ENCODE assay signal across 8 cellular contexts in the genomic region with DNA sequence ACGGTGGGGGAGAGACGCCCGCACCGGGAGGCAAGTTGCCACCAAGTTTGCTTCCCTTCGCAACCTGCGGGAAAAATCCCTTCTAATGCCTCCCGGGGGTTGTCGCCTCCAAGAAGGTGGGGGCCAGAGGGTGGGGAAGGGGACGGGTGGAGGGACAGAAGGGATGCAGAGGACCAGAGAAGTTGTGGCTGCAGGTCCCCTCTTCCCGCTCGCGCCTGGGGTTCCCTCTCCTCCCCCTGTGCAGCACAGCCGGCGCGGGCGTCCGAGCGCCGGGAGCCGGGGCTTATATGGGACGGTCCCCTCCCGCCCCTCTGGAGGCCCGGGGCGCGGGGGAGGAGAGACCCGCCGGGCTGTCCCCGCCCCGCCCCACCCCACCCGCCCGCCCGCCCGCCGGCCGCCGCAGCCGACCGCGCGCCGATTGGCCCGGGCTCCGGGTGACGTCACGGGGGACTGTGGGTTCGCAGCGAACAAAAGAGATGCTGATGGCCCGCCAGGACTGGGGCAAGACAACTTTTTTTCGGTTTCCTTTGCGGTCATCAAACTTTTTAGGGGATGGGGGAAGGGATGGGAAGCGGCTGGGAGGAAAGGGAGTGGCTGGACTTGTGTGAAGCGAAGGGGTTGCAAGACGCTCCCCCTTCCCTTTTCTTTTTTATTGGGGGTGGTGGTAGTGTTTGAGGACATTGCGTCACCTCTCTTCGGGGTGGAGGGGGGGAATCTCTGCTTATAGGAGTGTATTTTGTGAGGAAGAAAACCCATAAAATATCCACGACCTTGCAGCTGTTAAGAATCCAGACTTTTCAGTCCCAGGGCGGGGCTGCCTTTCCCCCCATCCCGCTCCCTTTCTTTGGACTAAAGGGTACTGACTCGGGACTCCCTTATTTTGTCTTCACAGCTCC. TPM values are rescaled to one million over a fixed set of nuclear protein-coding genes. Genes with fewer than 3 reads are reported as not detected.
DNase-seq lines count a peak whose midpoint lies in the region; ATAC-seq and TF ChIP-seq lines count a peak whose summit lies in the region.

Gene FN1 (minus strand): TSS at position 260 of the 896 bp plus-strand sequence. CDS start 266 bp downstream, outside the sequence.

- peaks cover 62% of the 10 kb centered on the region for H3K4me1 ChIP-seq in RWPE2 (ENCODE audit: insufficient read depth, poor library complexity, severe bottlenecking)

- H3K9me3 Mint-ChIP-seq in activated naive CD8-positive, alpha-beta T cell (ENCODE audit: low read depth), result no peaks in the 10 kb centered on the region

- DNase-seq in Ammon's horn (ENCODE audit: low spot score), result peak; percentile 74
- DNase-seq in GM19240 (ENCODE audit: insufficient read length, low spot score), result peak; percentile 43
- peak; percentile 94 for DNase-seq in RWPE2 (ENCODE audit: low spot score)
- DNase-seq in glomerular endothelial cell (ENCODE audit: extremely low read depth, low read depth, low spot score), result peak; percentile 87
- DNase-seq in nucleus accumbens (lab: John Stamatoyannopoulos, UW), result peak in 52 of 56 donors; percentile 22 to 87 (median 65)
- DNase-seq in superior temporal gyrus (ENCODE audit: extremely low spot score), result peak; percentile 59

- no peak within 1 kb of the TSS for H3K27ac Mint-ChIP-seq in activated naive CD8-positive, alpha-beta T cell

- H3K4me3 Mint-ChIP-seq in activated naive CD8-positive, alpha-beta T cell, result peak within 1 kb of the TSS; percentile 86

- no peaks in the 10 kb centered on the region for H3K27me3 ChIP-seq in RWPE2 (ENCODE audit: insufficient read depth, poor library complexity, severe bottlenecking)

- peaks cover 2% of the 10 kb centered on the region for H3K36me3 Mint-ChIP-seq in activated naive CD8-positive, alpha-beta T cell

- H3K27me3 Mint-ChIP-seq in activated naive CD8-positive, alpha-beta T cell, result peaks cover 40% of the 10 kb centered on the region

- peak within 1 kb of the TSS; percentile 97 for H3K27ac ChIP-seq in RWPE2 (ENCODE audit: poor library complexity, severe bottlenecking)

- H3K9me3 ChIP-seq in RWPE2 (ENCODE audit: severe bottlenecking), result no peaks in the 10 kb centered on the region

- H3K4me1 Mint-ChIP-seq in activated naive CD8-positive, alpha-beta T cell (ENCODE audit: low read depth), result peaks cover 16% of the 10 kb centered on the region

- peak; percentile 78 for ATAC-seq in HG03457 (IDR thresholded peaks at IDR 0.05; ENCODE audit: unreplicated experiment)
- ATAC-seq in RWPE2 (ENCODE audit: low read depth), result peak; percentile 62

- no peak for TF ChIP-seq CTCF in RWPE2 (IDR thresholded peaks at IDR 0.05; ENCODE audit: poor library complexity, severe bottlenecking)

- H3K4me3 ChIP-seq in RWPE2 (ENCODE audit: severe bottlenecking), result peak within 1 kb of the TSS; percentile 81

- H3K36me3 ChIP-seq in RWPE2 (ENCODE audit: low read depth), result peaks cover 40% of the 10 kb centered on the region

RNA-seq across cellular contexts. Expression of gene FN1, which starts in this region (rescaled TPM):
- total RNA-seq in glomerular endothelial cell, result 4,949 and 8,511 TPM in 2 replicates

Comparison
In these comparisons a context has a peak if more than half of its experiments do, and no peak if none do; other contexts are left out.
1. Peak in every context shown above with its lines: DNase-seq, ATAC-seq, H3K4me3 ChIP-seq and H3K27ac ChIP-seq.
2. DNase-seq: peak in every context shown above with its lines; median percentile 94 in RWPE2; 87 in glomerular endothelial cell; 74 in Ammon's horn; 65 in nucleus accumbens; 59 in superior temporal gyrus; 43 in GM19240.